In the genomic region with DNA sequence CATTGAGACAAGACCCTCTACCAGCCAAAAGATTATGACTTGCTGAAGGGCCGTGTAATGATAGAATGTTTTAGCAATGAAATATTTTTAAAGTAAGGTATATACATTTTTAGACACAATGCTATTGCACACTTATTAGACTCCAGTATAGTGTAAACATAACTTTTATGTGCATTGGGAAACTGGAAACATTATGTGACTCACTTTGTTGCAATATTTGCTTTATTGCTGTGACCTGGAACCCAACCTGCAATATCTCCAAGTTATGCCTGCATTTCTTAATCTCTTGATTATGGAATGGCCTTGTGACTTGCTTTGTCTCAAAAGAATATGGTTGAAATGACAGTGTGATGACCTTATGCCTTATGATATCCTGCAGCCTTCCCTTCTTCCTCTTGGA, we compare ENCODE assay signal across 11 cellular contexts.
"Had no signal": no experiment of that assay in that cellular context is flagged by ENCODE, and none has a peak within 500 bp of the region (broad histone marks: within the 10 kb centered on the region; RNA-seq: fewer than 3 reads in every experiment).

No MANE protein-coding gene starts in this region.

- DNase-seq: GM23248, GOT3, H7, H9, HCEC 1CT, HFFc6 had no signal

- H3K4me2 ChIP-seq: GM23338 had no signal

- FAIRE-seq: H1, H54 had no signal

- H3K9ac ChIP-seq: GM23248 had no signal

- H3K36me3 ChIP-seq: HAP-1 had no signal

- H3K9me3 ChIP-seq: HAP-1 had no signal

- H2AFZ ChIP-seq: GM23248, GM23338 had no signal

- H3K4me3 ChIP-seq: GM23248, GM23338, HAP-1 had no signal

- H3K4me1 ChIP-seq: HAP-1 had no signal

- H3K27ac ChIP-seq: GM23248 had no signal

- ATAC-seq: GM23338, HCT116 had no signal
